21 cellular contexts compared by ENCODE assay signal in genomic region chr9:129881547-129882324, GRCh38. TPM values are rescaled to one million over a fixed set of nuclear protein-coding genes. Genes with fewer than 3 reads are reported as not detected.
DNase-seq lines count a peak whose midpoint lies in the region; ATAC-seq and TF ChIP-seq lines count a peak whose summit lies in the region.
"Had no signal": no experiment of that assay in that cellular context is flagged by ENCODE, and none has a peak within 500 bp of the region (broad histone marks: within the 10 kb centered on the region; RNA-seq: fewer than 3 reads in every experiment).

No MANE protein-coding gene starts in this region.

- no peaks in the 10 kb centered on the region for H3K9me3 Mint-ChIP-seq in activated naive CD8-positive, alpha-beta T cell (ENCODE audit: low read depth)
- H3K9me3 Mint-ChIP-seq in WTC11: no peaks in the 10 kb centered on the region
- H3K9me3 Mint-ChIP-seq: CD14-positive monocyte had no signal

- intact Hi-C loops in Right ventricle myocardium inferior (cut with DNase I) (no loop called here), left ventricle myocardium inferior (cut with micrococcal nuclease) (loop anchor here (10.0 kb wide), 1 partner anchor 353 kb away; no protein-coding TSS in a partner anchor)

- CTCF ChIA-PET in WTC11 (lab: Charles Lee): no interaction called here

- no peaks in the 10 kb centered on the region for H3K27me3 Mint-ChIP-seq in activated naive CD8-positive, alpha-beta T cell
- no peaks in the 10 kb centered on the region for H3K27me3 Mint-ChIP-seq in WTC11 (ENCODE audit: low read depth)

- TF ChIP-seq CTCF in left ventricle myocardium inferior (IDR thresholded peaks at IDR 0.05; ENCODE audit: borderline replicate concordance) (no peak), WTC11 (IDR thresholded peaks at IDR 0.05) (no peak)

- H3K27me3 ChIP-seq in left ventricle myocardium inferior (ENCODE audit: low read depth): no peaks in the 10 kb centered on the region
- H3K27me3 ChIP-seq in muscle layer of colon (ENCODE audit: control insufficient read depth in 1 of 2, insufficient read depth in 2 of 2, low read length in 2 of 2): no peaks in the 10 kb centered on the region
- H3K27me3 ChIP-seq in stomach smooth muscle (ENCODE audit: control insufficient read depth in 1 of 2, insufficient read depth in 2 of 2, low read length in 2 of 2): no peaks in the 10 kb centered on the region
- H3K27me3 ChIP-seq: heart left ventricle, transverse colon had no signal

- H3K9ac ChIP-seq in muscle layer of colon (ENCODE audit: low read length) (no peak overlapping the region), stomach smooth muscle (ENCODE audit: low read length in 2 of 2) (no peak overlapping the region)

- H3K9me3 ChIP-seq in left ventricle myocardium inferior (replicated peaks): no peaks in the 10 kb centered on the region
- H3K9me3 ChIP-seq in muscle layer of colon (ENCODE audit: low read length): no peaks in the 10 kb centered on the region
- H3K9me3 ChIP-seq in stomach smooth muscle (ENCODE audit: control insufficient read depth in 2 of 2, low read length in 2 of 2): no peaks in the 10 kb centered on the region
- H3K9me3 ChIP-seq: heart left ventricle, transverse colon had no signal

- H3K4me3 Mint-ChIP-seq in activated naive CD8-positive, alpha-beta T cell: no peak overlapping the region
- H3K4me3 Mint-ChIP-seq in WTC11: no peak overlapping the region
- H3K4me3 Mint-ChIP-seq: CD14-positive monocyte had no signal

- H3K4me1 ChIP-seq in left ventricle myocardium inferior (peaks cover 31% of the 10 kb centered on the region), muscle layer of colon (ENCODE audit: insufficient read depth, low read length) (peaks cover 42% of the 10 kb centered on the region), stomach smooth muscle (ENCODE audit: control insufficient read depth, insufficient read depth, low read length) (peaks cover 53% of the 10 kb centered on the region)

- H3K4me3 ChIP-seq in left ventricle myocardium inferior: no peak overlapping the region
- no peak overlapping the region for H3K4me3 ChIP-seq in muscle layer of colon (ENCODE audit: low read depth in 1 of 2, low read length in 2 of 2)
- H3K4me3 ChIP-seq in stomach smooth muscle (ENCODE audit: low read length in 2 of 2): no peak overlapping the region
- H3K4me3 ChIP-seq: heart left ventricle, transverse colon had no signal

- peak; percentile 64 for DNase-seq in Right ventricle myocardium inferior (ENCODE audit: missing footprints)
- DNase-seq in left ventricle myocardium inferior: no peak
- no peak for DNase-seq in dermis blood vessel endothelial cell
- no peak for DNase-seq in WTC11 (ENCODE audit: low spot score)
- no peak for DNase-seq in NCI-H526 (lab: John Stamatoyannopoulos, UW)
- DNase-seq: activated CD4-positive, alpha-beta T cell treated with anti-CD3 and anti-CD28 coated beads for 1 hour; DMS 273 treated with DMSO at 0.1 percent for 48 hours; GOT3; heart left ventricle; KBM-7; mammary epithelial cell; MM.1S; NCI-H1417; NCI-H2107; right cardiac atrium; stimulated activated CD4-positive, alpha-beta T cell treated with anti-CD3 and anti-CD28 coated beads, Interleukin-12 subunit alpha, Interleukin-12 subunit beta, amount 100 ng/mL, for 4 hours; transverse colon had no signal

- no peaks in the 10 kb centered on the region for H3K36me3 ChIP-seq in left ventricle myocardium inferior
- peaks cover 20% of the 10 kb centered on the region for H3K36me3 ChIP-seq in muscle layer of colon (ENCODE audit: insufficient read depth, low read length)
- H3K36me3 ChIP-seq in stomach smooth muscle (ENCODE audit: control insufficient read depth in 2 of 2, insufficient read depth in 2 of 2, low read length in 2 of 2): peaks cover 25 to 27% of the 10 kb centered on the region in 2 donors
- H3K36me3 ChIP-seq: transverse colon had no signal

- H3K27ac Mint-ChIP-seq in activated naive CD8-positive, alpha-beta T cell: peak overlapping the region; percentile 81
- H3K27ac Mint-ChIP-seq in WTC11: no peak overlapping the region; the same call in 1 of the 2 replicates
- H3K27ac Mint-ChIP-seq: CD14-positive monocyte had no signal

- H3K36me3 Mint-ChIP-seq in activated naive CD8-positive, alpha-beta T cell: no peaks in the 10 kb centered on the region
- H3K36me3 Mint-ChIP-seq in WTC11: no peaks in the 10 kb centered on the region

- POLR2A ChIA-PET in WTC11 (lab: Charles Lee): interaction anchor here (1.3 kb wide), 1 partner anchor 14 kb away, joined by 3 read pairs; no protein-coding TSS in a partner anchor

- no peak for ATAC-seq in Right ventricle myocardium inferior
- no peak for ATAC-seq in WTC11
- ATAC-seq: heart left ventricle, right cardiac atrium had no signal

- H3K27ac ChIP-seq in left ventricle myocardium inferior (replicated peaks) (no peak overlapping the region), muscle layer of colon (ENCODE audit: low read depth, low read length) (peak overlapping the region; percentile 12), stomach smooth muscle (ENCODE audit: low read length) (peak overlapping the region; percentile 53)

- peaks cover 26% of the 10 kb centered on the region for H3K4me1 Mint-ChIP-seq in activated naive CD8-positive, alpha-beta T cell (ENCODE audit: low read depth)
- H3K4me1 Mint-ChIP-seq in WTC11: peaks cover 25% of the 10 kb centered on the region

TF ChIP-seq in WTC11, 78 proteins besides CTCF, POLR2A, EP300 and RAD21:
- TF ChIP-seq ZNF232 (CRISPR knock-in tag; IDR thresholded peaks at IDR 0.05): no peak
- no peak for TF ChIP-seq MLX (CRISPR knock-in tag; IDR thresholded peaks at IDR 0.05)
- no peak for TF ChIP-seq E2F5 (CRISPR knock-in tag; IDR thresholded peaks at IDR 0.05)
- TF ChIP-seq NR2C2 (CRISPR knock-in tag; IDR thresholded peaks at IDR 0.05): no peak
- TF ChIP-seq GRHL2 (CRISPR knock-in tag; IDR thresholded peaks at IDR 0.05; ENCODE audit: insufficient replicate concordance, severe bottlenecking): no peak
- no peak for TF ChIP-seq ESRRA (CRISPR knock-in tag; IDR thresholded peaks at IDR 0.05; ENCODE audit: borderline replicate concordance)
- no peak for TF ChIP-seq NFYB (CRISPR knock-in tag; conservative IDR thresholded peaks at IDR 0.05; ENCODE audit: low read depth)
TF ChIP-seq in WTC11: peak in this region for 0.

RNA-seq across cellular contexts. Expression of gene USP20, which starts 46.5 kb away (rescaled TPM):
- 14.0 TPM for total RNA-seq in Right ventricle myocardium inferior
- total RNA-seq in left ventricle myocardium inferior: 13.2 TPM
- 8.7 and 11.2 TPM in 2 replicates for total RNA-seq in dermis blood vessel endothelial cell
- total RNA-seq in WTC11 (2021): 23.7 to 29.3 TPM (median 24.0 TPM) in 3 replicates

RNA-seq across cellular contexts. Expression of gene C9orf78, which starts 46.7 kb away (rescaled TPM):
- total RNA-seq in Right ventricle myocardium inferior (32.0 TPM), left ventricle myocardium inferior (30.0 TPM), dermis blood vessel endothelial cell (37.4 and 49.5 TPM in 2 replicates), WTC11 (2021) (34.1 to 36.8 TPM (median 36.4 TPM) in 3 replicates)

RNA-seq across cellular contexts. Expression of gene TOR1A, which starts 57.8 kb away (rescaled TPM):
- total RNA-seq in Right ventricle myocardium inferior (12.2 TPM), left ventricle myocardium inferior (12.9 TPM), dermis blood vessel endothelial cell (38.0 and 38.8 TPM in 2 replicates), WTC11 (2021) (27.7 to 32.7 TPM (median 28.7 TPM) in 3 replicates)
